In the genomic region with DNA sequence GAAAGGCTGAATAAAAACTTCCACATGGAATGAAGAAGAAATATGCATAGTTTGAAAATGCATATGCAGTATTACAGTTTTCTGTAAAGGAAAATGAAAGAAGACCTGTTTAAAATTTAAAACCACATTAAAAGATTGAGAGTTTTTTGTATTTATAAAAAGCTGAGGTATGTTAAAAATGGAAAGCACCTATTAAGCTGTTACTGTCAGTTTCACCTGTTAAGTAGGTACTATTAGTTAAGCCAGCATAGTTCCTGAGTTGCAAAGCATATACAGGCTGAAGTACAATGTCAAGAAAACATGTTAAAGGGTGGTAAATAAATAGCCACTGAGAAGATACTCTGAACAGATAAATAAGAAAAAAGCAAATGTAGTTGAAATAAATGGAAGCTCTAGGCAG, we compare ENCODE assay signal across 1 cellular context.
TF ChIP-seq lines count a peak whose summit lies in the region.

No MANE protein-coding gene starts in this region.

TF ChIP-seq in IMR-90, 13 proteins besides CTCF, POLR2A, EP300 and RAD21:
- TF ChIP-seq CHD1 (IDR thresholded peaks at IDR 0.05; ENCODE audit: low read depth, low read length) (no peak), RFX5 (IDR thresholded peaks at IDR 0.05; ENCODE audit: low read depth, low read length) (no peak), CEBPB (IDR thresholded peaks at IDR 0.05; ENCODE audit: low read depth, low read length) (no peak), MXI1 (IDR thresholded peaks at IDR 0.05; ENCODE audit: borderline replicate concordance, low read depth, low read length) (no peak), MAZ (IDR thresholded peaks at IDR 0.05; ENCODE audit: borderline replicate concordance, low read depth, low read length) (no peak), ELK1 (IDR thresholded peaks at IDR 0.05; ENCODE audit: borderline replicate concordance, low read depth, low read length) (no peak), BHLHE40 (IDR thresholded peaks at IDR 0.05; ENCODE audit: low read depth, low read length) (no peak), RCOR1 (IDR thresholded peaks at IDR 0.05; ENCODE audit: insufficient replicate concordance, low read length) (no peak), MAFK (IDR thresholded peaks at IDR 0.05; ENCODE audit: low read depth, low read length) (no peak), SMC3 (IDR thresholded peaks at IDR 0.05; ENCODE audit: low read depth, low read length) (no peak)
- TF ChIP-seq, protein P1, sequence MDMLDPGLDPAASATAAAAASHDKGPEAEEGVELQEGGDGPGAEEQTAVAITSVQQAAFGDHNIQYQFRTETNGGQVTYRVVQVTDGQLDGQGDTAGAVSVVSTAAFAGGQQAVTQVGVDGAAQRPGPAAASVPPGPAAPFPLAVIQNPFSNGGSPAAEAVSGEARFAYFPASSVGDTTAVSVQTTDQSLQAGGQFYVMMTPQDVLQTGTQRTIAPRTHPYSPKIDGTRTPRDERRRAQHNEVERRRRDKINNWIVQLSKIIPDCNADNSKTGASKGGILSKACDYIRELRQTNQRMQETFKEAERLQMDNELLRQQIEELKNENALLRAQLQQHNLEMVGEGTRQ (IDR thresholded peaks at IDR 0.05; ENCODE audit: low read depth, low read length) = no peak
